Comparison of ENCODE assay signal across 8 cellular contexts in genomic region chr18:47204908-47205522, GRCh38. TPM values are rescaled to one million over a fixed set of nuclear protein-coding genes. Genes with fewer than 3 reads are reported as not detected.
A peak's percentile ranks its signal among the peaks of the same experiment; 100 is the strongest.
DNase-seq lines count a peak whose midpoint lies in the region; ATAC-seq and TF ChIP-seq lines count a peak whose summit lies in the region.

No MANE protein-coding gene starts in this region.

- H3K9me3 ChIP-seq in SJCRH30 (replicated peaks): no peaks in the 10 kb centered on the region

- no peaks in the 10 kb centered on the region for H3K4me1 ChIP-seq in SJCRH30

- H3K9me3 Mint-ChIP-seq in MCF 10A (ENCODE audit: unreplicated experiment): no peaks in the 10 kb centered on the region
- no peaks in the 10 kb centered on the region for H3K9me3 Mint-ChIP-seq in stimulated activated naive B cell treated with anti-CD40 and anti-IgM and Interleukin-4, amounts not matched to agents 10 μg/mL and 1 μg/mL and 100 μg/mL, for 72 hours

- H3K4me3 Mint-ChIP-seq in MCF 10A (ENCODE audit: unreplicated experiment): no peak overlapping the region
- H3K4me3 Mint-ChIP-seq in stimulated activated naive B cell treated with anti-CD40 and anti-IgM and Interleukin-4, amounts not matched to agents 10 μg/mL and 1 μg/mL and 100 μg/mL, for 72 hours: no peak overlapping the region

- H3K27ac ChIP-seq in SJCRH30: no peak overlapping the region

- no peaks in the 10 kb centered on the region for H3K4me1 Mint-ChIP-seq in MCF 10A (ENCODE audit: insufficient read depth, unreplicated experiment)
- H3K4me1 Mint-ChIP-seq in stimulated activated naive B cell treated with anti-CD40 and anti-IgM and Interleukin-4, amounts not matched to agents 10 μg/mL and 1 μg/mL and 100 μg/mL, for 72 hours: no peaks in the 10 kb centered on the region

- DNase-seq in Daoy (ENCODE audit: low read depth) (peak; percentile 19), HuH-7 (ENCODE audit: low spot score) (peak; percentile 6), SJCRH30 (peak; percentile 14 to 60), MCF 10A (ENCODE audit: unreplicated experiment) (peak; percentile 61), kidney glomerular epithelial cell (lab: John Stamatoyannopoulos, UW) (peak; percentile 39), NCI-H1436 (lab: John Stamatoyannopoulos, UW) (no peak)
- DNase-seq in stimulated activated naive B cell treated with anti-CD40 and anti-IgM and Interleukin-4, amounts not matched to agents 10 μg/mL and 1 μg/mL and 100 μg/mL, for 72 hours: peak; percentile 9

- POLR2A ChIA-PET in MCF 10A (lab: Yijun Ruan, JAX): interaction anchor here (1.0 to 1.2 kb wide), 2 partner anchors 54 to 154 kb away, joined by 4 to 5 read pairs; partner anchors contain the start of gene HDHD2

- H3K36me3 ChIP-seq in SJCRH30: no peaks in the 10 kb centered on the region

- no peak overlapping the region for H3K27ac Mint-ChIP-seq in MCF 10A (ENCODE audit: low read depth, unreplicated experiment)
- no peak overlapping the region for H3K27ac Mint-ChIP-seq in stimulated activated naive B cell treated with anti-CD40 and anti-IgM and Interleukin-4, amounts not matched to agents 10 μg/mL and 1 μg/mL and 100 μg/mL, for 72 hours

- H3K36me3 Mint-ChIP-seq in MCF 10A (ENCODE audit: insufficient read depth, unreplicated experiment): no peaks in the 10 kb centered on the region
- no peaks in the 10 kb centered on the region for H3K36me3 Mint-ChIP-seq in stimulated activated naive B cell treated with anti-CD40 and anti-IgM and Interleukin-4, amounts not matched to agents 10 μg/mL and 1 μg/mL and 100 μg/mL, for 72 hours

- ATAC-seq in stimulated activated naive B cell treated with anti-CD40 and anti-IgM and Interleukin-4, amounts not matched to agents 10 μg/mL and 1 μg/mL and 100 μg/mL, for 72 hours (replicated peaks): peak; percentile 60
- no peak for ATAC-seq in HG03108 (IDR thresholded peaks at IDR 0.05; ENCODE audit: unreplicated experiment)

- peak; percentile 86 for TF ChIP-seq CTCF in MCF 10A (IDR thresholded peaks at IDR 0.05; ENCODE audit: unreplicated experiment)

- CTCF ChIA-PET in MCF 10A (lab: Yijun Ruan, JAX): interaction anchor here (0.5 to 10.5 kb wide), 45 partner anchors 10 to 1036 kb away, joined by 3 to 164 read pairs (median 4); partner anchors contain the start of gene HDHD2

- intact Hi-C loops in MCF 10A (cut with micrococcal nuclease): loop anchor here (1.0 kb wide), 2 partner anchors 105 to 155 kb away; no protein-coding TSS in a partner anchor

- peaks cover 62% of the 10 kb centered on the region for H3K27me3 Mint-ChIP-seq in MCF 10A (ENCODE audit: insufficient read depth, unreplicated experiment)
- H3K27me3 Mint-ChIP-seq in stimulated activated naive B cell treated with anti-CD40 and anti-IgM and Interleukin-4, amounts not matched to agents 10 μg/mL and 1 μg/mL and 100 μg/mL, for 72 hours: peaks cover 37 to 57% of the 10 kb centered on the region in 2 donors

- BruUV-seq in MCF 10A (replicated peaks; lab: Mats Ljungman, UMichigan): no TSS peak

- no peaks in the 10 kb centered on the region for H3K27me3 ChIP-seq in SJCRH30

- no peak overlapping the region for H3K4me3 ChIP-seq in SJCRH30

RNA-seq across cellular contexts. Expression of gene IER3IP1, which starts 28.9 kb away (rescaled TPM):
- total RNA-seq in Daoy (2014; rRNA removed; shearing (Covaris generic)): 28.2 and 38.5 TPM in 2 replicates
- 26.3 and 26.4 TPM in 2 replicates for total RNA-seq in SJCRH30 (2014; rRNA removed; shearing (Covaris generic))
- 14.1 and 14.5 TPM in 2 replicates for total RNA-seq in MCF 10A (2022)

RNA-seq across cellular contexts. Expression of gene SKOR2, which starts 46.4 kb away (rescaled TPM):
- total RNA-seq in Daoy (2014; rRNA removed; shearing (Covaris generic)): not detected in 2 replicates
- not detected in 2 replicates for total RNA-seq in SJCRH30 (2014; rRNA removed; shearing (Covaris generic))
- not detected in 2 replicates for total RNA-seq in MCF 10A (2022)

RNA-seq across cellular contexts. Expression of gene HDHD2, which starts 54.7 kb away (rescaled TPM):
- 12.1 and 22.9 TPM in 2 replicates for total RNA-seq in Daoy (2014; rRNA removed; shearing (Covaris generic))
- 14.7 and 20.2 TPM in 2 replicates for total RNA-seq in SJCRH30 (2014; rRNA removed; shearing (Covaris generic))
- total RNA-seq in MCF 10A (2022): 32.6 and 48.0 TPM in 2 replicates
